In the genomic region with DNA sequence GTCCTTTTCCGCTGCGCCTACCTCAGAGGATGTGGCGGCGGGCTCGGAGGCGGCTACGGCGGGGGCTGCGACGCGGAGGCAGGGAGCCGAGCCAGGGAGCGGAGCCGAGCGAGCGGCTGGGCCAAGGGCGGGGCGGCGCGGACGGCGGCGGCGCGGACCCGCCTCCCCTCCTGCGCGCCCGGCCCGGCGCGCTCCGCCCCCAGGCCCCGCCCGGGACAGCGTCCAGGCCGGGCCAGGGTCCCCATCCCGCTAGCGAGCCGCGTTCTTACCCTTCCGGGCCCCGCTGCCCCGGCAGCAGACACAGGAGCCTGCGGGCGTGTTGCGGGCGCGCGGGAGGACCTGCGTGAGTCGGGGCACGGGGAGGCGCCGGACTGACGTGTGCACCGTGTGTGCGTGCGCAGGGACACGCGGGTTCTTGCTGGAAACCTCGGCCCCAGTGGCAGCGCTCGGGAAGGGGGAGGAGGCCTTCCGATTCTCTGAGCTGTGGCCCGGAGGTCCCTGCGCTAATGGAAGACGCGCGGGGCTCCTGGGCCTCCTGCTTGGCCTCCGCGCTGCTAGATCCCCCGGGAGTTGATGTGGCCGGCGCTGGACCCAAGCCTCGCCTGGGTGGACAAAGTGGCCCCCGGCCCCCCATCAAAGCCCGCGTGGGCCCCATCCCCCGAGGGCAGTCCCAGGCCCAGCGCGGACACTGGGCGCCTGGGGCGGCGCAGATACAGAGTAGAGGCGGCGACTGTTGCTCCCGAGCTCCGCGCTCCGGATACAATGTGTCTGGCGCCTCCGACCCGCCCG, we compare ENCODE assay signal across 1 cellular context.
TF ChIP-seq lines count a peak whose summit lies in the region.

A gene with protein sequence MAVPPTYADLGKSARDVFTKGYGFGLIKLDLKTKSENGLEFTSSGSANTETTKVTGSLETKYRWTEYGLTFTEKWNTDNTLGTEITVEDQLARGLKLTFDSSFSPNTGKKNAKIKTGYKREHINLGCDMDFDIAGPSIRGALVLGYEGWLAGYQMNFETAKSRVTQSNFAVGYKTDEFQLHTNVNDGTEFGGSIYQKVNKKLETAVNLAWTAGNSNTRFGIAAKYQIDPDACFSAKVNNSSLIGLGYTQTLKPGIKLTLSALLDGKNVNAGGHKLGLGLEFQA (minus strand): TSS at position 350 of the 789 bp plus-strand sequence. CDS start 11,963 bp downstream, outside the sequence.

TF ChIP-seq in HepG2, 621 proteins besides CTCF, POLR2A, EP300 and RAD21 (continued from another document and continues in another):
- TF ChIP-seq, protein P1, sequence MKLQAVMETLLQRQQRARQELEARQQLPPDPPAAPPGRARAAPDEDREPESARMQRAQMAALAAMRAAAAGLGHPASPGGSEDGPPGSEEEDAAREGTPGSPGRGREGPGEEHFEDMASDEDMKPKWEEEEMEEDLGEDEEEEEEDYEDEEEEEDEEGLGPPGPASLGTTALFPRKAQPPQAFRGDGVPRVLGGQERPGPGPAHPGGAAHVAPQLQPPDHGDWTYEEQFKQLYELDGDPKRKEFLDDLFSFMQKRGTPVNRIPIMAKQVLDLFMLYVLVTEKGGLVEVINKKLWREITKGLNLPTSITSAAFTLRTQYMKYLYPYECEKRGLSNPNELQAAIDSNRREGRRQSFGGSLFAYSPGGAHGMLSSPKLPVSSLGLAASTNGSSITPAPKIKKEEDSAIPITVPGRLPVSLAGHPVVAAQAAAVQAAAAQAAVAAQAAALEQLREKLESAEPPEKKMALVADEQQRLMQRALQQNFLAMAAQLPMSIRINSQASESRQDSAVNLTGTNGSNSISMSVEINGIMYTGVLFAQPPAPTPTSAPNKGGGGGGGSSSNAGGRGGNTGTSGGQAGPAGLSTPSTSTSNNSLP (IDR thresholded peaks at IDR 0.05; ENCODE audit: low read depth, low read length): no peak
- TF ChIP-seq ZNF296 (CRISPR knock-in tag; conservative IDR thresholded peaks at IDR 0.05) (no peak), JUN (CRISPR knock-in tag; IDR thresholded peaks at IDR 0.05) (no peak), CENPT (CRISPR knock-in tag; IDR thresholded peaks at IDR 0.05; ENCODE audit: low read depth) (0 out of 2 replicates have a peak, but pooled peaks have one; percentile 47), PHF5A (CRISPR knock-in tag; IDR thresholded peaks at IDR 0.05; ENCODE audit: low read depth, unreplicated experiment) (peak; percentile 81), ZNF629 (CRISPR knock-in tag; conservative IDR thresholded peaks at IDR 0.05) (no peak), SMYD3 (CRISPR knock-in tag; IDR thresholded peaks at IDR 0.05) (0 out of 2 replicates have a peak, but pooled peaks have one; percentile 38), DMAP1 (CRISPR knock-in tag; IDR thresholded peaks at IDR 0.05) (peak; percentile 83; the same call in 1 of the 2 replicates), U2AF1 (optimal IDR thresholded peaks at IDR 0.05; ENCODE audit: low read depth, low read length) (no peak), TRIM24 (CRISPR knock-in tag; IDR thresholded peaks at IDR 0.05) (no peak), RBM22 (optimal IDR thresholded peaks at IDR 0.05; ENCODE audit: low read length) (no peak), ZBTB38 (CRISPR knock-in tag; IDR thresholded peaks at IDR 0.05) (no peak), ZSCAN21 (CRISPR knock-in tag; IDR thresholded peaks at IDR 0.05; ENCODE audit: borderline replicate concordance) (peak; percentile 88; the same call in 1 of the 2 replicates), ZNF746 (CRISPR knock-in tag; IDR thresholded peaks at IDR 0.05) (no peak; the same call in 1 of the 2 replicates), LCORL (IDR thresholded peaks at IDR 0.05) (no peak), LCORL (CRISPR knock-in tag; IDR thresholded peaks at IDR 0.05) (peak; percentile 76; the same call in 1 of the 2 replicates), SETDB1 (CRISPR knock-in tag; IDR thresholded peaks at IDR 0.05; ENCODE audit: borderline replicate concordance) (no peak), RNF2 (conservative IDR thresholded peaks at IDR 0.05; ENCODE audit: low read depth) (no peak), NKX3-1 (CRISPR knock-in tag; IDR thresholded peaks at IDR 0.05) (peak; percentile 60; the same call in 1 of the 2 replicates)
- TF ChIP-seq, protein P2, sequence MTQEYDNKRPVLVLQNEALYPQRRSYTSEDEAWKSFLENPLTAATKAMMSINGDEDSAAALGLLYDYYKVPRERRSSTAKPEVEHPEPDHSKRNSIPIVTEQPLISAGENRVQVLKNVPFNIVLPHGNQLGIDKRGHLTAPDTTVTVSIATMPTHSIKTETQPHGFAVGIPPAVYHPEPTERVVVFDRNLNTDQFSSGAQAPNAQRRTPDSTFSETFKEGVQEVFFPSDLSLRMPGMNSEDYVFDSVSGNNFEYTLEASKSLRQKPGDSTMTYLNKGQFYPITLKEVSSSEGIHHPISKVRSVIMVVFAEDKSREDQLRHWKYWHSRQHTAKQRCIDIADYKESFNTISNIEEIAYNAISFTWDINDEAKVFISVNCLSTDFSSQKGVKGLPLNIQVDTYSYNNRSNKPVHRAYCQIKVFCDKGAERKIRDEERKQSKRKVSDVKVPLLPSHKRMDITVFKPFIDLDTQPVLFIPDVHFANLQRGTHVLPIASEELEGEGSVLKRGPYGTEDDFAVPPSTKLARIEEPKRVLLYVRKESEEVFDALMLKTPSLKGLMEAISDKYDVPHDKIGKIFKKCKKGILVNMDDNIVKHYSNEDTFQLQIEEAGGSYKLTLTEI (CRISPR knock-in tag; conservative IDR thresholded peaks at IDR 0.05): no peak
- TF ChIP-seq, protein P3, sequence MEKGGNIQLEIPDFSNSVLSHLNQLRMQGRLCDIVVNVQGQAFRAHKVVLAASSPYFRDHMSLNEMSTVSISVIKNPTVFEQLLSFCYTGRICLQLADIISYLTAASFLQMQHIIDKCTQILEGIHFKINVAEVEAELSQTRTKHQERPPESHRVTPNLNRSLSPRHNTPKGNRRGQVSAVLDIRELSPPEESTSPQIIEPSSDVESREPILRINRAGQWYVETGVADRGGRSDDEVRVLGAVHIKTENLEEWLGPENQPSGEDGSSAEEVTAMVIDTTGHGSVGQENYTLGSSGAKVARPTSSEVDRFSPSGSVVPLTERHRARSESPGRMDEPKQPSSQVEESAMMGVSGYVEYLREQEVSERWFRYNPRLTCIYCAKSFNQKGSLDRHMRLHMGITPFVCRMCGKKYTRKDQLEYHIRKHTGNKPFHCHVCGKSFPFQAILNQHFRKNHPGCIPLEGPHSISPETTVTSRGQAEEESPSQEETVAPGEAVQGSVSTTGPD (CRISPR knock-in tag; IDR thresholded peaks at IDR 0.05): 0 out of 2 replicates have a peak, but pooled peaks have one; percentile 16
- TF ChIP-seq, protein P4, sequence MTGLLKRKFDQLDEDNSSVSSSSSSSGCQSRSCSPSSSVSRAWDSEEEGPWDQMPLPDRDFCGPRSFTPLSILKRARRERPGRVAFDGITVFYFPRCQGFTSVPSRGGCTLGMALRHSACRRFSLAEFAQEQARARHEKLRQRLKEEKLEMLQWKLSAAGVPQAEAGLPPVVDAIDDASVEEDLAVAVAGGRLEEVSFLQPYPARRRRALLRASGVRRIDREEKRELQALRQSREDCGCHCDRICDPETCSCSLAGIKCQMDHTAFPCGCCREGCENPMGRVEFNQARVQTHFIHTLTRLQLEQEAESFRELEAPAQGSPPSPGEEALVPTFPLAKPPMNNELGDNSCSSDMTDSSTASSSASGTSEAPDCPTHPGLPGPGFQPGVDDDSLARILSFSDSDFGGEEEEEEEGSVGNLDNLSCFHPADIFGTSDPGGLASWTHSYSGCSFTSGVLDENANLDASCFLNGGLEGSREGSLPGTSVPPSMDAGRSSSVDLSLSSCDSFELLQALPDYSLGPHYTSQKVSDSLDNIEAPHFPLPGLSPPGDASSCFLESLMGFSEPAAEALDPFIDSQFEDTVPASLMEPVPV (CRISPR knock-in tag; IDR thresholded peaks at IDR 0.05): peak; percentile 85; the same call in 1 of the 2 replicates
- TF ChIP-seq, protein P5, sequence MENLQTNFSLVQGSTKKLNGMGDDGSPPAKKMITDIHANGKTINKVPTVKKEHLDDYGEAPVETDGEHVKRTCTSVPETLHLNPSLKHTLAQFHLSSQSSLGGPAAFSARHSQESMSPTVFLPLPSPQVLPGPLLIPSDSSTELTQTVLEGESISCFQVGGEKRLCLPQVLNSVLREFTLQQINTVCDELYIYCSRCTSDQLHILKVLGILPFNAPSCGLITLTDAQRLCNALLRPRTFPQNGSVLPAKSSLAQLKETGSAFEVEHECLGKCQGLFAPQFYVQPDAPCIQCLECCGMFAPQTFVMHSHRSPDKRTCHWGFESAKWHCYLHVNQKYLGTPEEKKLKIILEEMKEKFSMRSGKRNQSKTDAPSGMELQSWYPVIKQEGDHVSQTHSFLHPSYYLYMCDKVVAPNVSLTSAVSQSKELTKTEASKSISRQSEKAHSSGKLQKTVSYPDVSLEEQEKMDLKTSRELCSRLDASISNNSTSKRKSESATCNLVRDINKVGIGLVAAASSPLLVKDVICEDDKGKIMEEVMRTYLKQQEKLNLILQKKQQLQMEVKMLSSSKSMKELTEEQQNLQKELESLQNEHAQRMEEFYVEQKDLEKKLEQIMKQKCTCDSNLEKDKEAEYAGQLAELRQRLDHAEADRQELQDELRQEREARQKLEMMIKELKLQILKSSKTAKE (CRISPR knock-in tag; IDR thresholded peaks at IDR 0.05; ENCODE audit: borderline replicate concordance): peak; percentile 61; the same call in 1 of the 2 replicates
- TF ChIP-seq, protein P6, sequence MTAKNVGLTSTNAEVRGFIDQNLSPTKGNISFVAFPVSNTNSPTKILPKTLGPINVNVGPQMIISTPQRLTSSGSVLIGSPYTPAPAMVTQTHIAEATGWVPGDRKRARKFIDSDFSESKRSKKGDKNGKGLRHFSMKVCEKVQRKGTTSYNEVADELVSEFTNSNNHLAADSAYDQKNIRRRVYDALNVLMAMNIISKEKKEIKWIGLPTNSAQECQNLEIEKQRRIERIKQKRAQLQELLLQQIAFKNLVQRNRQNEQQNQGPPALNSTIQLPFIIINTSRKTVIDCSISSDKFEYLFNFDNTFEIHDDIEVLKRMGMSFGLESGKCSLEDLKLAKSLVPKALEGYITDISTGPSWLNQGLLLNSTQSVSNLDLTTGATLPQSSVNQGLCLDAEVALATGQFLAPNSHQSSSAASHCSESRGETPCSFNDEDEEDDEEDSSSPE (CRISPR knock-in tag; IDR thresholded peaks at IDR 0.05): peak; percentile 73; the same call in 1 of the 2 replicates
- TF ChIP-seq, protein P7, sequence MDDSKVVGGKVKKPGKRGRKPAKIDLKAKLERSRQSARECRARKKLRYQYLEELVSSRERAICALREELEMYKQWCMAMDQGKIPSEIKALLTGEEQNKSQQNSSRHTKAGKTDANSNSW (CRISPR knock-in tag; IDR thresholded peaks at IDR 0.05; ENCODE audit: borderline replicate concordance): no peak
- TF ChIP-seq, protein P8, sequence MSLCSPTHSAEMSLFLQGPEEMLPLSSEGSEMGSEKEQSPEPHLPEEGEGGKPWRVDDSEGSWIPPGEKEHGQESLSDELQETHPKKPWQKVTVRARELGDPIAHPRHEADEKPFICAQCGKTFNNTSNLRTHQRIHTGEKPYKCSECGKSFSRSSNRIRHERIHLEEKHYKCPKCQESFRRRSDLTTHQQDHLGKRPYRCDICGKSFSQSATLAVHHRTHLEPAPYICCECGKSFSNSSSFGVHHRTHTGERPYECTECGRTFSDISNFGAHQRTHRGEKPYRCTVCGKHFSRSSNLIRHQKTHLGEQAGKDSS (CRISPR knock-in tag; IDR thresholded peaks at IDR 0.05; ENCODE audit: borderline replicate concordance, low read depth): peak; percentile 37; the same call in 1 of the 2 replicates
- TF ChIP-seq, protein P9, sequence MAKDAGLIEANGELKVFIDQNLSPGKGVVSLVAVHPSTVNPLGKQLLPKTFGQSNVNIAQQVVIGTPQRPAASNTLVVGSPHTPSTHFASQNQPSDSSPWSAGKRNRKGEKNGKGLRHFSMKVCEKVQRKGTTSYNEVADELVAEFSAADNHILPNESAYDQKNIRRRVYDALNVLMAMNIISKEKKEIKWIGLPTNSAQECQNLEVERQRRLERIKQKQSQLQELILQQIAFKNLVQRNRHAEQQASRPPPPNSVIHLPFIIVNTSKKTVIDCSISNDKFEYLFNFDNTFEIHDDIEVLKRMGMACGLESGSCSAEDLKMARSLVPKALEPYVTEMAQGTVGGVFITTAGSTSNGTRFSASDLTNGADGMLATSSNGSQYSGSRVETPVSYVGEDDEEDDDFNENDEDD (CRISPR knock-in tag; IDR thresholded peaks at IDR 0.05; ENCODE audit: borderline replicate concordance): 0 out of 2 replicates have a peak, but pooled peaks have one; percentile 16
- TF ChIP-seq, protein P10, sequence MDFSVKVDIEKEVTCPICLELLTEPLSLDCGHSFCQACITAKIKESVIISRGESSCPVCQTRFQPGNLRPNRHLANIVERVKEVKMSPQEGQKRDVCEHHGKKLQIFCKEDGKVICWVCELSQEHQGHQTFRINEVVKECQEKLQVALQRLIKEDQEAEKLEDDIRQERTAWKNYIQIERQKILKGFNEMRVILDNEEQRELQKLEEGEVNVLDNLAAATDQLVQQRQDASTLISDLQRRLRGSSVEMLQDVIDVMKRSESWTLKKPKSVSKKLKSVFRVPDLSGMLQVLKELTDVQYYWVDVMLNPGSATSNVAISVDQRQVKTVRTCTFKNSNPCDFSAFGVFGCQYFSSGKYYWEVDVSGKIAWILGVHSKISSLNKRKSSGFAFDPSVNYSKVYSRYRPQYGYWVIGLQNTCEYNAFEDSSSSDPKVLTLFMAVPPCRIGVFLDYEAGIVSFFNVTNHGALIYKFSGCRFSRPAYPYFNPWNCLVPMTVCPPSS (IDR thresholded peaks at IDR 0.05): no peak
- TF ChIP-seq, protein P11, sequence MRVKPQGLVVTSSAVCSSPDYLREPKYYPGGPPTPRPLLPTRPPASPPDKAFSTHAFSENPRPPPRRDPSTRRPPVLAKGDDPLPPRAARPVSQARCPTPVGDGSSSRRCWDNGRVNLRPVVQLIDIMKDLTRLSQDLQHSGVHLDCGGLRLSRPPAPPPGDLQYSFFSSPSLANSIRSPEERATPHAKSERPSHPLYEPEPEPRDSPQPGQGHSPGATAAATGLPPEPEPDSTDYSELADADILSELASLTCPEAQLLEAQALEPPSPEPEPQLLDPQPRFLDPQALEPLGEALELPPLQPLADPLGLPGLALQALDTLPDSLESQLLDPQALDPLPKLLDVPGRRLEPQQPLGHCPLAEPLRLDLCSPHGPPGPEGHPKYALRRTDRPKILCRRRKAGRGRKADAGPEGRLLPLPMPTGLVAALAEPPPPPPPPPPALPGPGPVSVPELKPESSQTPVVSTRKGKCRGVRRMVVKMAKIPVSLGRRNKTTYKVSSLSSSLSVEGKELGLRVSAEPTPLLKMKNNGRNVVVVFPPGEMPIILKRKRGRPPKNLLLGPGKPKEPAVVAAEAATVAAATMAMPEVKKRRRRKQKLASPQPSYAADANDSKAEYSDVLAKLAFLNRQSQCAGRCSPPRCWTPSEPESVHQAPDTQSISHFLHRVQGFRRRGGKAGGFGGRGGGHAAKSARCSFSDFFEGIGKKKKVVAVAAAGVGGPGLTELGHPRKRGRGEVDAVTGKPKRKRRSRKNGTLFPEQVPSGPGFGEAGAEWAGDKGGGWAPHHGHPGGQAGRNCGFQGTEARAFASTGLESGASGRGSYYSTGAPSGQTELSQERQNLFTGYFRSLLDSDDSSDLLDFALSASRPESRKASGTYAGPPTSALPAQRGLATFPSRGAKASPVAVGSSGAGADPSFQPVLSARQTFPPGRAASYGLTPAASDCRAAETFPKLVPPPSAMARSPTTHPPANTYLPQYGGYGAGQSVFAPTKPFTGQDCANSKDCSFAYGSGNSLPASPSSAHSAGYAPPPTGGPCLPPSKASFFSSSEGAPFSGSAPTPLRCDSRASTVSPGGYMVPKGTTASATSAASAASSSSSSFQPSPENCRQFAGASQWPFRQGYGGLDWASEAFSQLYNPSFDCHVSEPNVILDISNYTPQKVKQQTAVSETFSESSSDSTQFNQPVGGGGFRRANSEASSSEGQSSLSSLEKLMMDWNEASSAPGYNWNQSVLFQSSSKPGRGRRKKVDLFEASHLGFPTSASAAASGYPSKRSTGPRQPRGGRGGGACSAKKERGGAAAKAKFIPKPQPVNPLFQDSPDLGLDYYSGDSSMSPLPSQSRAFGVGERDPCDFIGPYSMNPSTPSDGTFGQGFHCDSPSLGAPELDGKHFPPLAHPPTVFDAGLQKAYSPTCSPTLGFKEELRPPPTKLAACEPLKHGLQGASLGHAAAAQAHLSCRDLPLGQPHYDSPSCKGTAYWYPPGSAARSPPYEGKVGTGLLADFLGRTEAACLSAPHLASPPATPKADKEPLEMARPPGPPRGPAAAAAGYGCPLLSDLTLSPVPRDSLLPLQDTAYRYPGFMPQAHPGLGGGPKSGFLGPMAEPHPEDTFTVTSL (CRISPR knock-in tag; IDR thresholded peaks at IDR 0.05; ENCODE audit: borderline replicate concordance): peak; percentile 20; the same call in 1 of the 2 replicates
